Comparison of ENCODE assay signal across 18 cellular contexts in the genomic region with DNA sequence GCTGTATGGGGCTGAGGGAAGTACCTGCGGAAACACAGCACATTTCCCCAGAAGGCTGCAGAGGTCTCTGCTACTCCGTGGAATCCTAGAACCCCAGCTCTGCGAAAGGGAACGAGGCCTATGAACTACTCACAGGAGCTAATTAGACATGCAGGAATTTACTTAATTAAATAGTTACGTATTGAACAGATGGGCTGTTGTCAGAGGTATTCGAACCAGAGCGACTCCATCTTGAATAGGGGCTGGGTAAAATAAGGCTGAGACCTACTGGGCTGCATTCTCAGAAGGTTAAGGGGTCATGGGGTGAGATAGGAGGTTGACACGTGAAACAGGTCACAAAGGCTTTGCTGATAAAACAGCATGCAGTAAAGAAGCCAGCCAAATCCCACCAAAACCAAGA. TPM values are rescaled to one million over a fixed set of nuclear protein-coding genes. Genes with fewer than 3 reads are reported as not detected.
DNase-seq lines count a peak whose midpoint lies in the region; ATAC-seq and TF ChIP-seq lines count a peak whose summit lies in the region.
"Had no signal": no experiment of that assay in that cellular context is flagged by ENCODE, and none has a peak within 500 bp of the region (broad histone marks: within the 10 kb centered on the region; RNA-seq: fewer than 3 reads in every experiment).

No MANE protein-coding gene starts in this region.

- H3K9ac ChIP-seq in neuronal stem cell (ENCODE audit: low read depth, low read length, poor library complexity): no peak overlapping the region
- H3K9ac ChIP-seq: GM23248 had no signal

- WGBS in neuronal stem cell (ENCODE audit: extremely low coverage in 2 of 2, insufficient read length in 2 of 2, insufficient replicate concordance in 1 of 2), 2 donors: no CpG with 5 or more reads among the region's 8 CpGs
- WGBS in sigmoid colon, 2 donors: 89 to 92% methylated on average over 8 of the region's 8 CpGs

- TF ChIP-seq EP300 in sigmoid colon (IDR thresholded peaks at IDR 0.05): no peak

- DNase-seq in GM23338 (ENCODE audit: low spot score): peak; percentile 19
- DNase-seq in coronary artery (ENCODE audit: low spot score): peak; percentile 41
- no peak for DNase-seq in neuronal stem cell (ENCODE audit: low spot score)
- no peak for DNase-seq in DMS79 (lab: John Stamatoyannopoulos, UW)
- DNase-seq in activated CD8-positive, alpha-beta memory T cell treated with anti-CD3 and anti-CD28 coated beads, Interleukin-2, amount 10 ng/mL, durations not matched to agents 7 days and 5 days: no peak
- DNase-seq in sigmoid colon: no peak
- DNase-seq: CD4-positive, alpha-beta memory T cell; COR-L47; DMS153; EL; GDM1; GM23248; H7; HCEC 1CT had no signal

- no peaks in the 10 kb centered on the region for H3K36me3 ChIP-seq in GM23338 (ENCODE audit: insufficient read depth)
- H3K36me3 ChIP-seq in neuronal stem cell (replicated peaks in 1 of 2; ENCODE audit: control insufficient read depth in 2 of 2, insufficient read depth in 2 of 2, low read length in 2 of 2): no peaks in the 10 kb centered on the region
- H3K36me3 ChIP-seq in sigmoid colon: no peaks in the 10 kb centered on the region

- no peaks in the 10 kb centered on the region for H3K4me1 Mint-ChIP-seq in GM23338
- no peaks in the 10 kb centered on the region for H3K4me1 Mint-ChIP-seq in activated CD8-positive, alpha-beta memory T cell treated with anti-CD3 and anti-CD28 coated beads, Interleukin-2, amount 10 ng/mL, durations not matched to agents 7 days and 5 days
- H3K4me1 Mint-ChIP-seq: CD4-positive, alpha-beta memory T cell had no signal

- no peak overlapping the region for H3K27ac Mint-ChIP-seq in GM23338
- no peak overlapping the region for H3K27ac Mint-ChIP-seq in activated CD8-positive, alpha-beta memory T cell treated with anti-CD3 and anti-CD28 coated beads, Interleukin-2, amount 10 ng/mL, durations not matched to agents 7 days and 5 days
- H3K27ac Mint-ChIP-seq: CD4-positive, alpha-beta memory T cell had no signal

- H3F3A ChIP-seq in GM23338 (replicated peaks; ENCODE audit: low read depth): no peaks in the 10 kb centered on the region

- no peak overlapping the region for H3K4me3 Mint-ChIP-seq in GM23338
- no peak overlapping the region for H3K4me3 Mint-ChIP-seq in activated CD8-positive, alpha-beta memory T cell treated with anti-CD3 and anti-CD28 coated beads, Interleukin-2, amount 10 ng/mL, durations not matched to agents 7 days and 5 days
- H3K4me3 Mint-ChIP-seq: CD4-positive, alpha-beta memory T cell had no signal

- H3K79me2 ChIP-seq in GM23338 (replicated peaks; ENCODE audit: insufficient read depth): no peaks in the 10 kb centered on the region

- no peak overlapping the region for H2AK5ac ChIP-seq in neuronal stem cell (ENCODE audit: low read depth, low read length)

- H2AFZ ChIP-seq in GM23338 (no peak overlapping the region; the same call in 1 of the 2 replicates), neuronal stem cell (ENCODE audit: low read length) (no peak overlapping the region)
- H2AFZ ChIP-seq: GM23248 had no signal

- no peak overlapping the region for H3K4ac ChIP-seq in neuronal stem cell (ENCODE audit: low read length)

- no peaks in the 10 kb centered on the region for H3K27me3 ChIP-seq in GM23338 (ENCODE audit: insufficient read depth)
- no peaks in the 10 kb centered on the region for H3K27me3 ChIP-seq in neuronal stem cell (ENCODE audit: control insufficient read depth in 3 of 3, insufficient read depth in 3 of 3, low read depth in 1 of 3, low read length in 3 of 3)
- no peaks in the 10 kb centered on the region for H3K27me3 ChIP-seq in sigmoid colon

- H3K27ac ChIP-seq in GM23338 (ENCODE audit: low read depth) (no peak overlapping the region), coronary artery (no peak overlapping the region), neuronal stem cell (replicated peaks; ENCODE audit: low read length) (no peak overlapping the region), sigmoid colon (no peak overlapping the region)
- H3K27ac ChIP-seq: GM23248 had no signal

- no peaks in the 10 kb centered on the region for H3K9me2 ChIP-seq in GM23338 (ENCODE audit: insufficient read depth)

- H3K4me1 ChIP-seq in GM23338 (ENCODE audit: insufficient read depth) (no peaks in the 10 kb centered on the region), neuronal stem cell (ENCODE audit: control insufficient read depth in 2 of 2, insufficient read depth in 1 of 2, low read depth in 1 of 2, low read length in 2 of 2) (peaks cover 0 to 10% of the 10 kb centered on the region in 2 donors), sigmoid colon (no peaks in the 10 kb centered on the region)

- H3K36me3 Mint-ChIP-seq in GM23338 (ENCODE audit: low read depth): no peaks in the 10 kb centered on the region
- H3K36me3 Mint-ChIP-seq in activated CD8-positive, alpha-beta memory T cell treated with anti-CD3 and anti-CD28 coated beads, Interleukin-2, amount 10 ng/mL, durations not matched to agents 7 days and 5 days: no peaks in the 10 kb centered on the region
- H3K36me3 Mint-ChIP-seq: CD4-positive, alpha-beta memory T cell had no signal

- H3K4me3 ChIP-seq in GM23338 (no peak overlapping the region), coronary artery (no peak overlapping the region), neuronal stem cell (ENCODE audit: low read length in 2 of 2) (no peak overlapping the region), sigmoid colon (no peak overlapping the region)
- H3K4me3 ChIP-seq: GM12878, GM23248 had no signal

- no peak for ATAC-seq in GM23338
- no peak for ATAC-seq in activated CD8-positive, alpha-beta memory T cell treated with anti-CD3 and anti-CD28 coated beads, Interleukin-2, amount 10 ng/mL, durations not matched to agents 7 days and 5 days
- ATAC-seq: GM12878 had no signal

- H3K4me2 ChIP-seq in GM23338 (no peak overlapping the region), neuronal stem cell (ENCODE audit: insufficient read depth, low read length, poor library complexity, severe bottlenecking) (no peak overlapping the region)

- no peak overlapping the region for H4K8ac ChIP-seq in neuronal stem cell (ENCODE audit: low read depth, low read length)

- intact Hi-C loops in sigmoid colon (cut with DNase I): no loop called here

- no peaks in the 10 kb centered on the region for H3K9me3 Mint-ChIP-seq in GM23338
- H3K9me3 Mint-ChIP-seq in activated CD8-positive, alpha-beta memory T cell treated with anti-CD3 and anti-CD28 coated beads, Interleukin-2, amount 10 ng/mL, durations not matched to agents 7 days and 5 days (ENCODE audit: low read depth): no peaks in the 10 kb centered on the region
- H3K9me3 Mint-ChIP-seq: CD4-positive, alpha-beta memory T cell had no signal

- H3K18ac ChIP-seq in neuronal stem cell (ENCODE audit: low read length): peak overlapping the region; percentile 70

- no peaks in the 10 kb centered on the region for H4K20me1 ChIP-seq in GM23338 (replicated peaks; ENCODE audit: insufficient read depth)

- H3K14ac ChIP-seq in neuronal stem cell (ENCODE audit: low read length): no peak overlapping the region

- no peak overlapping the region for H2BK12ac ChIP-seq in neuronal stem cell (ENCODE audit: low read length)

- no peak overlapping the region for H2BK5ac ChIP-seq in neuronal stem cell (ENCODE audit: low read length)

- TF ChIP-seq CTCF in GM23338 (conservative IDR thresholded peaks at IDR 0.05; ENCODE audit: low read depth in 2 of 2): no peak
- no peak for TF ChIP-seq CTCF in coronary artery (IDR thresholded peaks at IDR 0.05)
- TF ChIP-seq CTCF in sigmoid colon (IDR thresholded peaks at IDR 0.05): no peak

- H2BK15ac ChIP-seq in neuronal stem cell (ENCODE audit: low read length): no peak overlapping the region

- H3K9me3 ChIP-seq in neuronal stem cell (replicated peaks in 1 of 2; ENCODE audit: control insufficient read depth in 2 of 2, insufficient read depth in 1 of 2, low read depth in 1 of 2, low read length in 2 of 2): peaks cover 0 to 2% of the 10 kb centered on the region in 2 donors
- no peaks in the 10 kb centered on the region for H3K9me3 ChIP-seq in sigmoid colon

- no peak for TF ChIP-seq POLR2A in sigmoid colon (IDR thresholded peaks at IDR 0.05)

- no peak overlapping the region for H4K91ac ChIP-seq in neuronal stem cell (ENCODE audit: low read depth, low read length, poor library complexity)

- H3K79me1 ChIP-seq in neuronal stem cell (ENCODE audit: low read depth, low read length): no peaks in the 10 kb centered on the region

- CTCF ChIA-PET in activated CD8-positive, alpha-beta memory T cell treated with anti-CD3 and anti-CD28 coated beads, Interleukin-2, amount 10 ng/mL, durations not matched to agents 7 days and 5 days (lab: Charles Lee): no interaction called here

- no peaks in the 10 kb centered on the region for H3K27me3 Mint-ChIP-seq in GM23338 (ENCODE audit: insufficient read depth, low read depth, poor library complexity)
- no peaks in the 10 kb centered on the region for H3K27me3 Mint-ChIP-seq in activated CD8-positive, alpha-beta memory T cell treated with anti-CD3 and anti-CD28 coated beads, Interleukin-2, amount 10 ng/mL, durations not matched to agents 7 days and 5 days
- H3K27me3 Mint-ChIP-seq: CD4-positive, alpha-beta memory T cell had no signal

- H2BK120ac ChIP-seq in neuronal stem cell (ENCODE audit: low read depth, low read length): no peak overlapping the region

- H3K23ac ChIP-seq in neuronal stem cell (ENCODE audit: low read depth, low read length, poor library complexity): no peak overlapping the region

TF ChIP-seq in GM23338, 12 proteins besides CTCF, POLR2A, EP300 and RAD21 (continues in another document):
- no peak for TF ChIP-seq NANOG (IDR thresholded peaks at IDR 0.05; ENCODE audit: borderline replicate concordance)
- no peak for TF ChIP-seq ZNF331 (CRISPR knock-in tag; IDR thresholded peaks at IDR 0.05; ENCODE audit: low read depth)
- TF ChIP-seq POLR2AphosphoS5 (IDR thresholded peaks at IDR 0.05; ENCODE audit: low read depth): no peak
- no peak for TF ChIP-seq ZNF114 (CRISPR knock-in tag; IDR thresholded peaks at IDR 0.05)
- TF ChIP-seq EZH2phosphoT487 (IDR thresholded peaks at IDR 0.05; ENCODE audit: unreplicated experiment): no peak

RNA-seq across cellular contexts. Expression of gene SSTR4, which starts 14.9 kb away (rescaled TPM):
- total RNA-seq in GM23338 (2014; rRNA removed; shearing (Covaris generic)): not detected in 2 replicates
- polyA plus RNA-seq in GM23338 (2016; fragmentation: Nextera tagmentation; extraction: Ambion mirVana): not detected in 2 replicates
- polyA plus RNA-seq in neuronal stem cell (2013, experiment 1 of 2): not detected
- polyA plus RNA-seq in neuronal stem cell (2013, experiment 2 of 2): not detected
- not detected for total RNA-seq in activated CD8-positive, alpha-beta memory T cell treated with anti-CD3 and anti-CD28 coated beads, Interleukin-2, amount 10 ng/mL, durations not matched to agents 7 days and 5 days
- not detected for total RNA-seq in sigmoid colon
- under 1 TPM in 1 of 3 donors, not detected in 2; 0.04 TPM for polyA plus RNA-seq in sigmoid colon
- total RNA-seq: A172; A673; CD4-positive, alpha-beta memory T cell; GM12878; GM23248; H7 had no signal
- polyA plus RNA-seq: BJ; CD4-positive, alpha-beta memory T cell; GM12878; GM23248 had no signal

RNA-seq across cellular contexts. Expression of gene THBD, which starts 29.2 kb away (rescaled TPM):
- total RNA-seq in GM23338 (2014; rRNA removed; shearing (Covaris generic)): 0.58 and 0.97 TPM in 2 replicates
- polyA plus RNA-seq in GM23338 (2016; fragmentation: Nextera tagmentation; extraction: Ambion mirVana) (0.10 and 0.17 TPM in 2 replicates), sigmoid colon (1 to 10 TPM; 1.8 to 7.3 (median 3.2) TPM)
- polyA plus RNA-seq in neuronal stem cell (2013, experiment 1 of 2): 0.06 TPM
- 0.10 TPM for polyA plus RNA-seq in neuronal stem cell (2013, experiment 2 of 2)
- not detected for total RNA-seq in activated CD8-positive, alpha-beta memory T cell treated with anti-CD3 and anti-CD28 coated beads, Interleukin-2, amount 10 ng/mL, durations not matched to agents 7 days and 5 days
- 10 to 100 TPM in 3 of 4 donors, 1 to 10 TPM in 1; 8.6 to 26.6 (median 14.6) TPM for total RNA-seq in sigmoid colon
- total RNA-seq: A673, GM12878 had no signal
- polyA plus RNA-seq: GM12878 had no signal

Comparison
In these comparisons a context has a peak if more than half of its experiments do, and no peak if none do; other contexts are left out.
1. DNase-seq: peak in GM23338 (single experiment) and coronary artery (single experiment); none in neuronal stem cell (single experiment), DMS79 (single experiment), activated CD8-positive, alpha-beta memory T cell treated with anti-CD3 and anti-CD28 coated beads, Interleukin-2, amount 10 ng/mL, durations not matched to agents 7 days and 5 days (single experiment) and sigmoid colon (single experiment).